Comparison of ENCODE assay signal across 1 cellular context in the genomic region with DNA sequence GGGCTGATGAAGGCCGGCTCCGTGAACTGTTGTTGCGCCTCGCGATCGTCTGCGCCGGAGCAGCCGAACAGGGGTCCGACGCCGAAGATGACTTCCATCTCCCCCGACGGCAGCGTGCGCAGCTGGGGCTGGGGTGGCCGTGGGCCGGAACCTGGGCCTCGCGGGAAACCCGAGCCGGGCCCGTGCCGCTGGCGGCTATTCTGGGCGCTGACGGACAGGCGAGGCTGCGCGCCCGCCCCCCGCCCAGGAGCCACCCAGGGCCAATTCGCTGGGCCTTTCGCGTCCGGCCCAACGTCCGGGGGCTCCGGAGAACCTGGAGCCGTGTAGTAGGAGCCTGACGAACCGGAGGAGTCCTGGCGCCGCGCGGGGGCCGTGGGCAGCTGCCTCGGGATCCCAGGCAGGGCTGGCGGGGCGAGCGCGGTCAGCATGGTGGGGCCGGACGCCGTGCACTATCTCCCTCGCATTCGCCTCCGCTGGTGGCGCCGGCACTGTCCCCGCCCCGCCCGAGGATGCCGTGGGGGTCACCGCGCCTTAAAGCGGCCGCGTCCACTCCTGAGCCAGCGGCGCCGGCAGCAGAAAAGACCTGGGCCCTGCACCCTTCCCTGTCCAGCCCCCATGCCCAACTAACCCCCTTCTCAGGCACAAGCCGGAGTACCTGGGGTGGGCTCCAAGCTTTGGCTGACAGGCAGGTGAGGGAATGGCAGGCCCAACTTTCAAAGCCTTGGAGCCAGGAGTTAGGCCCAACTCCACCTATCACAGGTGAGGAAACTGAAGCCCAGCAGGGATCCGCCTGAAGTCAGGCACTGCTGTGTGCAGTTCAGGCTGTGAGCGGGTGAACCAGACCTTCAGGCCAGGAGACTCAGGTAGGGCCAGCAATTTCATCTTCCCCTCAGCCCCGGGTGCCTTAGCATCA.
TF ChIP-seq lines count a peak whose summit lies in the region.

A gene with protein sequence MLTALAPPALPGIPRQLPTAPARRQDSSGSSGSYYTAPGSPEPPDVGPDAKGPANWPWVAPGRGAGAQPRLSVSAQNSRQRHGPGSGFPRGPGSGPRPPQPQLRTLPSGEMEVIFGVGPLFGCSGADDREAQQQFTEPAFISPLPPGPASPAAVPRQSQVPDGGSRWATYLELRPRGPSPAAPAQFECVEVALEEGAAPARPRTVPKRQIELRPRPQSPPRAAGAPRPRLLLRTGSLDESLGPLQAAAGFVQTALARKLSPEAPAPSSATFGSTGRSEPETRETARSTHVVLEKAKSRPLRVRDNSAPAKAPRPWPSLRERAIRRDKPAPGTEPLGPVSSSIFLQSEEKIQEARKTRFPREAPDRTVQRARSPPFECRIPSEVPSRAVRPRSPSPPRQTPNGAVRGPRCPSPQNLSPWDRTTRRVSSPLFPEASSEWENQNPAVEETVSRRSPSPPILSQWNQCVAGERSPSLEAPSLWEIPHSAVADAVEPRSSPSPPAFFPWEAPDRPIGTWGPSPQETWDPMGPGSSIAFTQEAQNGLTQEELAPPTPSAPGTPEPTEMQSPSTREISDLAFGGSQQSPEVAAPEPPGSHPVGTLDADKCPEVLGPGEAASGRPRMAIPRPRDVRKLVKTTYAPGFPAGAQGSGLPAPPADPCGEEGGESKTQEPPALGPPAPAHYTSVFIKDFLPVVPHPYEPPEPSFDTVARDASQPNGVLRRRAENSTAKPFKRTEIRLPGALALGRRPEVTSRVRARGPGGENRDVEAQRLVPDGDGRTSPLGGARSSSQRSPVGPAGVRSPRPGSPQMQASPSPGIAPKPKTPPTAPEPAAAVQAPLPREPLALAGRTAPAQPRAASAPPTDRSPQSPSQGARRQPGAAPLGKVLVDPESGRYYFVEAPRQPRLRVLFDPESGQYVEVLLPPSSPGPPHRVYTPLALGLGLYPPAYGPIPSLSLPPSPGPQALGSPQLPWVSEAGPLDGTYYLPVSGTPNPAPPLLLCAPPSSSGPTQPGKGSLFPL (minus strand): TSS at position 451 of the 913 bp plus-strand sequence. CDS start 23 bp downstream, at position 428.

TF ChIP-seq in WTC11, 78 proteins besides CTCF, POLR2A, EP300 and RAD21 (continued from another document):
- TF ChIP-seq, protein P1, sequence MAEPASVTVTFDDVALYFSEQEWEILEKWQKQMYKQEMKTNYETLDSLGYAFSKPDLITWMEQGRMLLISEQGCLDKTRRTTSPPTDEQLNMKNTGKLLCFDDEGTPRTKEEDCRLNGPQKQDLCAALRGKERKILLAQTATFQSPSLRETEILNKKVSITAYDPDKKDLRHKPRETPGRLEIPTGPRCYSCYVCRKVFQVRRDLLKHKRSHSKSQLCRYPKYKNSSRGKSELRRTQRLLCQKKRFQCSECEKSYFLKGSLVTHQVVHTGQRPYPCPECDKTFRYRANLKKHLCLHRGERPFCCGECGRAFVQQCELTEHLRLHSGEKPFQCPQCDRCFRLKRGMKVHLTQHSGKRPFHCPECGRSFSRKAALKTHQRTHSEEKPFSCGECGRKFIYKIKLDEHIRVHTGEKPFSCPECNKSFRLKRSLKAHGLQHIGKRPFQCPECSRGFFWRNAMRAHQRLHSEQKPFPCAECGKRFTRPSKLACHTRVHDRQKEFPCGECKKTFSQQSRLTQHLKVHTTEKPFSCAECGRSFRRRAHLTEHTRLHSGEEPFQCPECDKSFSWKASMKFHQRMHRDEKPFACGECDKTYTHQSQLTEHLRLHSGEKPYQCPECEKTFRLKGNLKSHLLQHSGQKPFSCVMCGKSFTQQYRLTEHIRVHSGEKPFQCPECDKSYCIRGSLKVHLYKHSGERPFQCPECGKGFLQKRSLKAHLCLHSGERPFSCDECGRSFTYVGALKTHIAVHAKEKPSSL (CRISPR knock-in tag; conservative IDR thresholded peaks at IDR 0.05), result no peak
- TF ChIP-seq, protein P2, sequence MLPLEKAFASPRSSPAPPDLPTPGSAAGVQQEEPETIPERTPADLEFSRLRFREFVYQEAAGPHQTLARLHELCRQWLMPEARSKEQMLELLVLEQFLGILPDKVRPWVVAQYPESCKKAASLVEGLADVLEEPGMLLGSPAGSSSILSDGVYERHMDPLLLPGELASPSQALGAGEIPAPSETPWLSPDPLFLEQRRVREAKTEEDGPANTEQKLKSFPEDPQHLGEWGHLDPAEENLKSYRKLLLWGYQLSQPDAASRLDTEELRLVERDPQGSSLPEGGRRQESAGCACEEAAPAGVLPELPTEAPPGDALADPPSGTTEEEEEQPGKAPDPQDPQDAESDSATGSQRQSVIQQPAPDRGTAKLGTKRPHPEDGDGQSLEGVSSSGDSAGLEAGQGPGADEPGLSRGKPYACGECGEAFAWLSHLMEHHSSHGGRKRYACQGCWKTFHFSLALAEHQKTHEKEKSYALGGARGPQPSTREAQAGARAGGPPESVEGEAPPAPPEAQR (CRISPR knock-in tag; IDR thresholded peaks at IDR 0.05), result no peak
- no peak for TF ChIP-seq ZBTB21 (CRISPR knock-in tag; IDR thresholded peaks at IDR 0.05; ENCODE audit: borderline replicate concordance)
- TF ChIP-seq, protein P3, sequence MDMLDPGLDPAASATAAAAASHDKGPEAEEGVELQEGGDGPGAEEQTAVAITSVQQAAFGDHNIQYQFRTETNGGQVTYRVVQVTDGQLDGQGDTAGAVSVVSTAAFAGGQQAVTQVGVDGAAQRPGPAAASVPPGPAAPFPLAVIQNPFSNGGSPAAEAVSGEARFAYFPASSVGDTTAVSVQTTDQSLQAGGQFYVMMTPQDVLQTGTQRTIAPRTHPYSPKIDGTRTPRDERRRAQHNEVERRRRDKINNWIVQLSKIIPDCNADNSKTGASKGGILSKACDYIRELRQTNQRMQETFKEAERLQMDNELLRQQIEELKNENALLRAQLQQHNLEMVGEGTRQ (CRISPR knock-in tag; IDR thresholded peaks at IDR 0.05), result no peak
- TF ChIP-seq TEAD4 (CRISPR knock-in tag; IDR thresholded peaks at IDR 0.05), result no peak
- no peak for TF ChIP-seq NFATC4 (CRISPR knock-in tag; IDR thresholded peaks at IDR 0.05)
- TF ChIP-seq, protein P4, sequence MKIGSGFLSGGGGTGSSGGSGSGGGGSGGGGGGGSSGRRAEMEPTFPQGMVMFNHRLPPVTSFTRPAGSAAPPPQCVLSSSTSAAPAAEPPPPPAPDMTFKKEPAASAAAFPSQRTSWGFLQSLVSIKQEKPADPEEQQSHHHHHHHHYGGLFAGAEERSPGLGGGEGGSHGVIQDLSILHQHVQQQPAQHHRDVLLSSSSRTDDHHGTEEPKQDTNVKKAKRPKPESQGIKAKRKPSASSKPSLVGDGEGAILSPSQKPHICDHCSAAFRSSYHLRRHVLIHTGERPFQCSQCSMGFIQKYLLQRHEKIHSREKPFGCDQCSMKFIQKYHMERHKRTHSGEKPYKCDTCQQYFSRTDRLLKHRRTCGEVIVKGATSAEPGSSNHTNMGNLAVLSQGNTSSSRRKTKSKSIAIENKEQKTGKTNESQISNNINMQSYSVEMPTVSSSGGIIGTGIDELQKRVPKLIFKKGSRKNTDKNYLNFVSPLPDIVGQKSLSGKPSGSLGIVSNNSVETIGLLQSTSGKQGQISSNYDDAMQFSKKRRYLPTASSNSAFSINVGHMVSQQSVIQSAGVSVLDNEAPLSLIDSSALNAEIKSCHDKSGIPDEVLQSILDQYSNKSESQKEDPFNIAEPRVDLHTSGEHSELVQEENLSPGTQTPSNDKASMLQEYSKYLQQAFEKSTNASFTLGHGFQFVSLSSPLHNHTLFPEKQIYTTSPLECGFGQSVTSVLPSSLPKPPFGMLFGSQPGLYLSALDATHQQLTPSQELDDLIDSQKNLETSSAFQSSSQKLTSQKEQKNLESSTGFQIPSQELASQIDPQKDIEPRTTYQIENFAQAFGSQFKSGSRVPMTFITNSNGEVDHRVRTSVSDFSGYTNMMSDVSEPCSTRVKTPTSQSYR (CRISPR knock-in tag; IDR thresholded peaks at IDR 0.05), result no peak
- TF ChIP-seq, protein P5, sequence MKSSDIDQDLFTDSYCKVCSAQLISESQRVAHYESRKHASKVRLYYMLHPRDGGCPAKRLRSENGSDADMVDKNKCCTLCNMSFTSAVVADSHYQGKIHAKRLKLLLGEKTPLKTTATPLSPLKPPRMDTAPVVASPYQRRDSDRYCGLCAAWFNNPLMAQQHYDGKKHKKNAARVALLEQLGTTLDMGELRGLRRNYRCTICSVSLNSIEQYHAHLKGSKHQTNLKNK (CRISPR knock-in tag; IDR thresholded peaks at IDR 0.05), result no peak
- TF ChIP-seq, protein P6, sequence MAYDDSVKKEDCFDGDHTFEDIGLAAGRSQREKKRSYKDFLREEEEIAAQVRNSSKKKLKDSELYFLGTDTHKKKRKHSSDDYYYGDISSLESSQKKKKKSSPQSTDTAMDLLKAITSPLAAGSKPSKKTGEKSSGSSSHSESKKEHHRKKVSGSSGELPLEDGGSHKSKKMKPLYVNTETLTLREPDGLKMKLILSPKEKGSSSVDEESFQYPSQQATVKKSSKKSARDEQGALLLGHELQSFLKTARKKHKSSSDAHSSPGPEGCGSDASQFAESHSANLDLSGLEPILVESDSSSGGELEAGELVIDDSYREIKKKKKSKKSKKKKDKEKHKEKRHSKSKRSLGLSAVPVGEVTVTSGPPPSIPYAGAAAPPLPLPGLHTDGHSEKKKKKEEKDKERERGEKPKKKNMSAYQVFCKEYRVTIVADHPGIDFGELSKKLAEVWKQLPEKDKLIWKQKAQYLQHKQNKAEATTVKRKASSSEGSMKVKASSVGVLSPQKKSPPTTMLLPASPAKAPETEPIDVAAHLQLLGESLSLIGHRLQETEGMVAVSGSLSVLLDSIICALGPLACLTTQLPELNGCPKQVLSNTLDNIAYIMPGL (CRISPR knock-in tag; IDR thresholded peaks at IDR 0.05), result no peak; the same call in 1 of the 2 replicates
- TF ChIP-seq KAT7 (CRISPR knock-in tag; IDR thresholded peaks at IDR 0.05; ENCODE audit: borderline replicate concordance), result no peak
- no peak for TF ChIP-seq MYBL2 (CRISPR knock-in tag; IDR thresholded peaks at IDR 0.05)
- TF ChIP-seq, protein P7, sequence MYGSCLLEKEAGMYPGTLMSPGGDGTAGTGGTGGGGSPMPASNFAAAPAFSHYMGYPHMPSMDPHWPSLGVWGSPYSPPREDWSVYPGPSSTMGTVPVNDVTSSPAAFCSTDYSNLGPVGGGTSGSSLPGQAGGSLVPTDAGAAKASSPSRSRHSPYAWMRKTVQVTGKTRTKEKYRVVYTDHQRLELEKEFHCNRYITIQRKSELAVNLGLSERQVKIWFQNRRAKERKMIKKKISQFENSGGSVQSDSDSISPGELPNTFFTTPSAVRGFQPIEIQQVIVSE (CRISPR knock-in tag; IDR thresholded peaks at IDR 0.05; ENCODE audit: borderline replicate concordance), result no peak
- no peak for TF ChIP-seq IRF2 (CRISPR knock-in tag; IDR thresholded peaks at IDR 0.05; ENCODE audit: borderline replicate concordance, low read depth)
- TF ChIP-seq, protein P8, sequence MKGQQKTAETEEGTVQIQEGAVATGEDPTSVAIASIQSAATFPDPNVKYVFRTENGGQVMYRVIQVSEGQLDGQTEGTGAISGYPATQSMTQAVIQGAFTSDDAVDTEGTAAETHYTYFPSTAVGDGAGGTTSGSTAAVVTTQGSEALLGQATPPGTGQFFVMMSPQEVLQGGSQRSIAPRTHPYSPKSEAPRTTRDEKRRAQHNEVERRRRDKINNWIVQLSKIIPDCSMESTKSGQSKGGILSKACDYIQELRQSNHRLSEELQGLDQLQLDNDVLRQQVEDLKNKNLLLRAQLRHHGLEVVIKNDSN (CRISPR knock-in tag; IDR thresholded peaks at IDR 0.05), result no peak
- no peak for TF ChIP-seq NR1H2 (CRISPR knock-in tag; IDR thresholded peaks at IDR 0.05)
- TF ChIP-seq ZNF671 (CRISPR knock-in tag; IDR thresholded peaks at IDR 0.05), result no peak
- TF ChIP-seq ETV6 (CRISPR knock-in tag; IDR thresholded peaks at IDR 0.05), result 0 out of 2 replicates have a peak, but pooled peaks have one; percentile 33
- TF ChIP-seq ZNF423 (CRISPR knock-in tag; IDR thresholded peaks at IDR 0.05), result no peak
- TF ChIP-seq OVOL2 (CRISPR knock-in tag; IDR thresholded peaks at IDR 0.05; ENCODE audit: borderline replicate concordance), result no peak
- no peak for TF ChIP-seq CREM (CRISPR knock-in tag; IDR thresholded peaks at IDR 0.05)
- TF ChIP-seq CBFB (CRISPR knock-in tag; IDR thresholded peaks at IDR 0.05; ENCODE audit: low read depth), result no peak
